Comparison of ENCODE assay signal across 31 cellular contexts in the genomic region with DNA sequence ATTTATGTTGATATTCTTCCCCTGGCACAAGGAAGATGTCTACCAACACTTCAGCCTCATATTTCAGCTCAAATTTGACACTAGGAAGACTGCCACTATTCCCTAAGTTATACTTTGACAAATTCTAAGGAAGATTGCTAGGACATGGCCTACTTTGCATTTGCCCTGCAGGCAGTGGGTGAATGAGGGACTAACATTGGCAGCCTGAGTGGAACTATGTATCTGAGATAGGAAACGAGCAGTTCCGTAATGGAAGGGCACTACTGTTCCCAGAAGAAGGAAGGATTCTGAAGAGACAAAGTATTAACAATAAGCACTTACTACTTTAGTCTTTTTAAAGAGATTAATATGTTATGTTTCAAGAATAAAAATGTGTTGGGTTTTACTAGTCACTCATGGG.
"Had no signal": no experiment of that assay in that cellular context is flagged by ENCODE, and none has a peak within 500 bp of the region (broad histone marks: within the 10 kb centered on the region; RNA-seq: fewer than 3 reads in every experiment).

No MANE protein-coding gene starts in this region.

- DNase-seq: activated B cell treated with CpG ODN at 0.5 μM for 24 hours; activated CD4-positive, alpha-beta memory T cell treated with anti-CD3 and anti-CD28 coated beads for 36 hours; activated CD4-positive, alpha-beta T cell treated with anti-CD3 and anti-CD28 coated beads for 48 hours; activated CD8-positive, alpha-beta memory T cell treated with anti-CD3 and anti-CD28 coated beads, Interleukin-2, amount 10 ng/mL, durations not matched to agents 7 days and 5 days; activated CD8-positive, alpha-beta memory T cell treated with anti-CD3 and anti-CD28 coated beads, Interleukin-2, amount 50 U/mL, for 4 hours; activated CD8-positive, alpha-beta T cell treated with anti-CD3 and anti-CD28 coated beads, Interleukin-2, amount 10 ng/mL, durations not matched to agents 7 days and 5 days; activated effector memory CD4-positive, alpha-beta T cell treated with anti-CD3 and anti-CD28 coated beads, Interleukin-2, amount 50 U/mL, for 16 hours; activated naive CD4-positive, alpha-beta T cell treated with anti-CD3 and anti-CD28 coated beads for 36 hours; activated T-cell treated with anti-CD3 and anti-CD28 coated beads, Interleukin-2, amount 50 U/mL, for 1 hour; activated T-cell treated with anti-CD3 and anti-CD28 coated beads, Interleukin-2, amount 50 U/mL, for 48 hours; amniotic stem cell; anterior cingulate cortex; brain microvascular endothelial cell; caudate nucleus; cortex of kidney; dermis blood vessel endothelial cell; effector CD4-positive, alpha-beta T cell; effector memory CD8-positive, alpha-beta T cell; erythroblast; foreskin melanocyte; T-helper 1 cell; T-helper 17 cell; T1000; WERI-Rb-1 had no signal

- H3K9me3 Mint-ChIP-seq: activated B cell treated with CpG ODN at 0.5 μM for 24 hours; activated CD4-positive, alpha-beta memory T cell treated with anti-CD3 and anti-CD28 coated beads for 36 hours; activated naive CD4-positive, alpha-beta T cell treated with anti-CD3 and anti-CD28 coated beads for 36 hours; activated T-helper 1 cell treated with anti-CD3 and anti-CD28 coated beads, Interleukin-12 subunit alpha, Interleukin-12 subunit beta, Interleukin-2, Interleukin-4 antibody, amounts not matched to agents 30 ng/mL and 10 ng/mL and 1 ng/mL, durations not matched to agents 14 hours and 24 hours and 36 hours; activated T-helper 2 cell treated with anti-CD3 and anti-CD28 coated beads, Interferon-gamma antibody, Interleukin-2, Interleukin-4, amounts not matched to agents 10 μg/mL and 5 μg/mL and 100 μg/mL, durations not matched to agents 14 hours and 24 hours and 36 hours; effector memory CD8-positive, alpha-beta T cell; T-helper 2 cell treated with Interferon-gamma antibody and Interleukin-4, amounts not matched to agents 5 μg/mL and 100 μg/mL, for 36 hours had no signal

- ATAC-seq: activated CD4-positive, CD25-positive, alpha-beta regulatory T cell treated with anti-CD3 and anti-CD28 coated beads, Interleukin-2, amount 50 U/mL, for 24 hours; activated CD8-positive, alpha-beta memory T cell treated with anti-CD3 and anti-CD28 coated beads, Interleukin-2, amount 10 ng/mL, durations not matched to agents 7 days and 5 days; activated CD8-positive, alpha-beta T cell treated with anti-CD3 and anti-CD28 coated beads, Interleukin-2, amount 10 ng/mL, durations not matched to agents 7 days and 5 days; effector memory CD8-positive, alpha-beta T cell; gastroesophageal sphincter; T-helper 17 cell had no signal

- H3K4me3 ChIP-seq: esophagus muscularis mucosa, gastroesophageal sphincter had no signal

- H3K27me3 ChIP-seq: brain microvascular endothelial cell, esophagus muscularis mucosa, gastroesophageal sphincter had no signal

- H3K4me1 Mint-ChIP-seq: activated CD8-positive, alpha-beta memory T cell treated with anti-CD3 and anti-CD28 coated beads, Interleukin-2, amount 10 ng/mL, durations not matched to agents 7 days and 5 days had no signal

- H3K27ac ChIP-seq: brain microvascular endothelial cell, esophagus muscularis mucosa, gastroesophageal sphincter, WERI-Rb-1 had no signal

- H3K4me3 Mint-ChIP-seq: activated B cell treated with CpG ODN at 0.5 μM for 24 hours; activated CD4-positive, alpha-beta memory T cell treated with anti-CD3 and anti-CD28 coated beads for 36 hours; activated CD8-positive, alpha-beta memory T cell treated with anti-CD3 and anti-CD28 coated beads, Interleukin-2, amount 10 ng/mL, durations not matched to agents 7 days and 5 days; activated CD8-positive, alpha-beta T cell treated with anti-CD3 and anti-CD28 coated beads, Interleukin-2, amount 10 ng/mL, durations not matched to agents 7 days and 5 days; activated naive CD4-positive, alpha-beta T cell treated with anti-CD3 and anti-CD28 coated beads for 36 hours; activated naive CD4-positive, alpha-beta T cell treated with anti-CD3 and anti-CD28 coated beads, Interleukin-2, amount 50 U/mL, for 24 hours; activated T-helper 1 cell treated with anti-CD3 and anti-CD28 coated beads, Interleukin-12 subunit alpha, Interleukin-12 subunit beta, Interleukin-2, Interleukin-4 antibody, amounts not matched to agents 30 ng/mL and 10 ng/mL and 1 ng/mL, durations not matched to agents 14 hours and 24 hours and 36 hours; effector memory CD8-positive, alpha-beta T cell; T-helper 17 cell; T-helper 2 cell treated with Interferon-gamma antibody and Interleukin-4, amounts not matched to agents 5 μg/mL and 100 μg/mL, for 36 hours had no signal

- H3K36me3 ChIP-seq: brain microvascular endothelial cell, esophagus muscularis mucosa, WERI-Rb-1 had no signal

- H3K27me3 Mint-ChIP-seq: activated B cell treated with CpG ODN at 0.5 μM for 24 hours; activated CD4-positive, alpha-beta memory T cell treated with anti-CD3 and anti-CD28 coated beads for 36 hours; activated CD8-positive, alpha-beta memory T cell treated with anti-CD3 and anti-CD28 coated beads, Interleukin-2, amount 10 ng/mL, durations not matched to agents 7 days and 5 days; activated naive CD4-positive, alpha-beta T cell treated with anti-CD3 and anti-CD28 coated beads, Interleukin-2, amount 50 U/mL, for 24 hours; effector memory CD8-positive, alpha-beta T cell; T-helper 17 cell had no signal

- H3K9me3 ChIP-seq: esophagus muscularis mucosa, gastroesophageal sphincter had no signal

- H3K27ac Mint-ChIP-seq: activated B cell treated with CpG ODN at 0.5 μM for 24 hours; activated CD4-positive, alpha-beta memory T cell treated with anti-CD3 and anti-CD28 coated beads for 36 hours; activated CD8-positive, alpha-beta memory T cell treated with anti-CD3 and anti-CD28 coated beads, Interleukin-2, amount 10 ng/mL, durations not matched to agents 7 days and 5 days; activated CD8-positive, alpha-beta T cell treated with anti-CD3 and anti-CD28 coated beads, Interleukin-2, amount 10 ng/mL, durations not matched to agents 7 days and 5 days; activated naive CD4-positive, alpha-beta T cell treated with anti-CD3 and anti-CD28 coated beads for 36 hours; activated naive CD4-positive, alpha-beta T cell treated with anti-CD3 and anti-CD28 coated beads, Interleukin-2, amount 50 U/mL, for 24 hours; activated T-helper 1 cell treated with anti-CD3 and anti-CD28 coated beads, Interleukin-12 subunit alpha, Interleukin-12 subunit beta, Interleukin-2, Interleukin-4 antibody, amounts not matched to agents 30 ng/mL and 10 ng/mL and 1 ng/mL, durations not matched to agents 14 hours and 24 hours and 36 hours; activated T-helper 2 cell treated with anti-CD3 and anti-CD28 coated beads, Interferon-gamma antibody, Interleukin-2, Interleukin-4, amounts not matched to agents 10 μg/mL and 5 μg/mL and 100 μg/mL, durations not matched to agents 14 hours and 24 hours and 36 hours; effector memory CD8-positive, alpha-beta T cell; T-helper 17 cell; T-helper 2 cell treated with Interferon-gamma antibody and Interleukin-4, amounts not matched to agents 5 μg/mL and 100 μg/mL, for 36 hours had no signal
